ENCODE assay signal across 11 cellular contexts in the genomic region with DNA sequence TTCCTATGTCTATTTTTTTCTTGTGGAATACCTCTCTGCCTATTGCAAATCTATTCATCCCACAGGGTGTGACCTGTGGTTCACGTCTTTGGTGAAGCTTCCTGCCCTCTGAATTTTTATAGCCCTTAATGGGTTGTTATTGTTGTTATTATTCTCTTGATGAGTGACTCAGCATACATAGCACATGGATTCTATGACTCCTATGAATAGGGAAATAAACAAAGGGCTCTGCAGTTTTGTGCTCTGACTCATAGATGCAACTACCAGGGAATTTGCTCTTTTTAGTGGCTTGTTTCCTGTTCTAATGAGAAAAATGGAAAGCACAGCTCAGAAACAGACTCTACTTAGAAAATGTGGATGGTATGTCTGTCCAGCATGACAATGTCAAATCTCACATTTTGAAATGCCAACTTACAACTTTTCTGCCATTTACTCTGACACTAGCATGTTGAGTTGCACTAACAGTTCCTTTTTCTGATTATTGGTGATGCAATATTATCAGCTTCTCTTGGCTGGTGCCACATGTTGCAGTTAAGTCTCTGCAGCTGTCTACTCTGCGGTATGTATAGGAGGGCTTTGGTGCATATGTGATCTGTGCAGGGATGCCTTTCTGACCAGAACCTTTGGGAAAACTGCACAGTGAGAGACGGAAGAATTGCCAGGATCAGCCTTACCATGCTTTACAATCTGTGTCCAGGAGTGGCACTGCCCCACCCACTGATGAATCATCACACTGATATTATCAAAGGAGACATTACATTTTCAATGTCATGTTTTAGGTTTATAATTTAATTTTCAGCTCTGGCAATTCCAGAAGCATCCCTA.
A peak's percentile ranks its signal among the peaks of the same experiment; 100 is the strongest.
DNase-seq lines count a peak whose midpoint lies in the region; ATAC-seq and TF ChIP-seq lines count a peak whose summit lies in the region.
"Had no signal": no experiment of that assay in that cellular context is flagged by ENCODE, and none has a peak within 500 bp of the region (broad histone marks: within the 10 kb centered on the region; RNA-seq: fewer than 3 reads in every experiment).

No MANE protein-coding gene starts in this region.

- H3K9me3 Mint-ChIP-seq in CD14-positive monocyte: peaks cover 4 to 17% (median 7%) of the 10 kb centered on the region in 7 donors

- no peak overlapping the region for H3K27ac Mint-ChIP-seq in CD14-positive monocyte
- H3K27ac Mint-ChIP-seq: activated naive CD8-positive, alpha-beta T cell treated with anti-CD3 and anti-CD28 coated beads, Interleukin-2, amount 10 ng/mL, durations not matched to agents 7 days and 5 days; stimulated activated effector memory CD8-positive, alpha-beta T cell treated with anti-CD3 and anti-CD28 coated beads, Interleukin-12 subunit alpha, Interleukin-12 subunit beta, amount 100 ng/mL, for 72 hours had no signal

- 38 to 50% (median 41%) methylated on average over 3 of the region's 3 CpGs for WGBS in adrenal gland, 4 donors
- 20 to 26% methylated on average over 3 of the region's 3 CpGs for WGBS in tibial nerve, 2 donors

- TF ChIP-seq CTCF in adrenal gland (IDR thresholded peaks at IDR 0.05) (no peak), tibial nerve (IDR thresholded peaks at IDR 0.05) (no peak), CD14-positive monocyte (IDR thresholded peaks at IDR 0.05) (no peak)

- H3K36me3 Mint-ChIP-seq in CD14-positive monocyte: no peaks in the 10 kb centered on the region
- H3K36me3 Mint-ChIP-seq: activated naive CD8-positive, alpha-beta T cell treated with anti-CD3 and anti-CD28 coated beads, Interleukin-2, amount 10 ng/mL, durations not matched to agents 7 days and 5 days; stimulated activated effector memory CD8-positive, alpha-beta T cell treated with anti-CD3 and anti-CD28 coated beads, Interleukin-12 subunit alpha, Interleukin-12 subunit beta, amount 100 ng/mL, for 72 hours had no signal

- peak in 1 of 2 donors; percentile 50 for TF ChIP-seq EP300 in tibial nerve (IDR thresholded peaks at IDR 0.05)

- no peaks in the 10 kb centered on the region for H3K4me1 Mint-ChIP-seq in CD14-positive monocyte
- H3K4me1 Mint-ChIP-seq: activated naive CD8-positive, alpha-beta T cell treated with anti-CD3 and anti-CD28 coated beads, Interleukin-2, amount 10 ng/mL, durations not matched to agents 7 days and 5 days; stimulated activated effector memory CD8-positive, alpha-beta T cell treated with anti-CD3 and anti-CD28 coated beads, Interleukin-12 subunit alpha, Interleukin-12 subunit beta, amount 100 ng/mL, for 72 hours had no signal

- H3K27ac ChIP-seq in adrenal gland: peak overlapping the region in 4 of 5 donors; percentile 16 to 41 (median 24)
- peak overlapping the region in 3 of 4 donors; percentile 23 to 79 (median 51) for H3K27ac ChIP-seq in tibial nerve

- peaks cover 0 to 2% (median 0%) of the 10 kb centered on the region in 3 donors for H3K27me3 Mint-ChIP-seq in CD14-positive monocyte (ENCODE audit: low read depth in 3 of 3)
- H3K27me3 Mint-ChIP-seq: activated naive CD8-positive, alpha-beta T cell treated with anti-CD3 and anti-CD28 coated beads, Interleukin-2, amount 10 ng/mL, durations not matched to agents 7 days and 5 days had no signal

- intact Hi-C loops in adrenal gland (cut with DNase I) (no loop called here), CD14-positive monocyte (cut with micrococcal nuclease) (no loop called here), left cardiac atrium (cut with DNase I) (no loop called here)

- H3K4me3 ChIP-seq in adrenal gland (no peak overlapping the region), tibial nerve (no peak overlapping the region)

- H3K27me3 ChIP-seq in adrenal gland (no peaks in the 10 kb centered on the region), tibial nerve (no peaks in the 10 kb centered on the region)

- TF ChIP-seq POLR2A in adrenal gland (IDR thresholded peaks at IDR 0.05) (no peak), tibial nerve (IDR thresholded peaks at IDR 0.05) (no peak)

- DNase-seq in HS-5 (ENCODE audit: low read depth) (peak; percentile 84), adrenal gland (peak in 4 of 7 donors; percentile 12 to 48 (median 20)), iPS DF 19.7 (ENCODE audit: low read depth, low spot score) (peak; percentile 74), tibial nerve (ENCODE audit: low spot score in 2 of 2) (no peak), CD14-positive monocyte (ENCODE audit: low spot score) (no peak), left cardiac atrium (no peak), NK-92 (lab: John Stamatoyannopoulos, UW; ENCODE audit: unreplicated experiment) (no peak)
- DNase-seq: activated naive CD8-positive, alpha-beta T cell treated with anti-CD3 and anti-CD28 coated beads, Interleukin-2, amount 10 ng/mL, durations not matched to agents 7 days and 5 days had no signal

- peaks cover 7 to 9% of the 10 kb centered on the region in 2 donors for H3K4me1 ChIP-seq in adrenal gland (replicated peaks in 1 of 2)
- peaks cover 0 to 35% (median 11%) of the 10 kb centered on the region in 4 donors for H3K4me1 ChIP-seq in tibial nerve

- no peaks in the 10 kb centered on the region for H3K9me3 ChIP-seq in adrenal gland (replicated peaks in 1 of 3)
- H3K9me3 ChIP-seq in tibial nerve: no peaks in the 10 kb centered on the region

- no peak overlapping the region for H3K4me3 Mint-ChIP-seq in CD14-positive monocyte
- H3K4me3 Mint-ChIP-seq: activated naive CD8-positive, alpha-beta T cell treated with anti-CD3 and anti-CD28 coated beads, Interleukin-2, amount 10 ng/mL, durations not matched to agents 7 days and 5 days; nephron; stimulated activated effector memory CD8-positive, alpha-beta T cell treated with anti-CD3 and anti-CD28 coated beads, Interleukin-12 subunit alpha, Interleukin-12 subunit beta, amount 100 ng/mL, for 72 hours had no signal

- no peak for ATAC-seq in GM21526 (IDR thresholded peaks at IDR 0.05; ENCODE audit: low FRiP score, unreplicated experiment)
- ATAC-seq in left cardiac atrium: no peak
- ATAC-seq: stimulated activated effector memory CD8-positive, alpha-beta T cell treated with anti-CD3 and anti-CD28 coated beads, Interleukin-12 subunit alpha, Interleukin-12 subunit beta, amount 100 ng/mL, for 72 hours had no signal

- H3K36me3 ChIP-seq in adrenal gland (replicated peaks in 1 of 2): no peaks in the 10 kb centered on the region
- H3K36me3 ChIP-seq in tibial nerve: no peaks in the 10 kb centered on the region

Comparison
In these comparisons a context has a peak if more than half of its experiments do, and no peak if none do; other contexts are left out.
1. DNase-seq: peak in HS-5 (single experiment), adrenal gland (4 of 7) and iPS DF 19.7 (single experiment); none in tibial nerve (0 of 2), CD14-positive monocyte (single experiment), left cardiac atrium (single experiment) and NK-92 (single experiment).